8 cellular contexts compared by ENCODE assay signal in the genomic region with DNA sequence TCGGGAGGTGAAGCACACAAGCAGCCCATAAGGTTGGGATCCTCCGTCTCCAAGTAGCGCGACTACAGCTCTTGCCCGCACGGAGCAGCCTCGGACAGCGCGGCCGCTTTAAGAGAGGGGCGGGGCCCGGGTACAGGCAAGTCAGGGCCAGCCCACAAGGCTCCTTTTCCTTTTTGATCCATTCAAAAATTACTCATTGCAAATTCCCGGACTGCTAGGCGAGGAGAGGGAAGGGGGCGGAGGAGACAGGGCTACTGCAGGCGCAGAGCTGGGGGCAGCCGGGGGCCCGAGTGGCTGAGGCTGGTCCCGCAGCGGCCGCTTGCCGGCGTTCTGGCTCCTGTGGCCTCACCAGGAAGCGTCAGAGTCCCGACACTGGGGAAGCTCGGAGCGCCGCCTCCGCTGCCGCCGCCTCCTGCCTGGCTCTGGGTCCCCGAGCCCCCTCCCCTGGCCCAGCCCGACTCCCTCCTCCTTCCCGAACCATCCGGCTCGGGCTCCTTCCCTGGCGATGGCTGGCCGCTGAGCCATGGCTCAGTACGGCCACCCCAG. TPM values are rescaled to one million over a fixed set of nuclear protein-coding genes. Genes with fewer than 3 reads are reported as not detected.
A peak's percentile ranks its signal among the peaks of the same experiment; 100 is the strongest.
DNase-seq lines count a peak whose midpoint lies in the region; ATAC-seq, FAIRE-seq and TF ChIP-seq lines count a peak whose summit lies in the region.

UBASH3B (plus strand) TSS at position 196 of the 546 bp plus-strand sequence; CDS start at position 524, 328 bp downstream.

- H3K9me3 Mint-ChIP-seq in activated naive CD8-positive, alpha-beta T cell (ENCODE audit: low read depth): no peaks in the 10 kb centered on the region

- peak within 1 kb of the TSS; percentile 93 for H3K27ac Mint-ChIP-seq in activated naive CD8-positive, alpha-beta T cell

- TF ChIP-seq CTCF in D721Med (IDR thresholded peaks at IDR 0.05; ENCODE audit: insufficient read depth, missing control alignments) (no peak), neutrophil (IDR thresholded peaks at IDR 0.05) (no peak), suprapubic skin (IDR thresholded peaks at IDR 0.05) (no peak)

- H3K27ac ChIP-seq in HUES64 (ENCODE audit: low read depth, low read length) (peak within 1 kb of the TSS; percentile 25; the same call in 1 of the 2 replicates), neutrophil (peak within 1 kb of the TSS; percentile 93), suprapubic skin (peak within 1 kb of the TSS; percentile 48)

- no peaks in the 10 kb centered on the region for H3K36me3 ChIP-seq in HUES64 (ENCODE audit: insufficient read depth, low read length)
- no peaks in the 10 kb centered on the region for H3K36me3 ChIP-seq in neutrophil
- H3K36me3 ChIP-seq in suprapubic skin: no peaks in the 10 kb centered on the region

- peak within 1 kb of the TSS; percentile 97 for H3K4me3 Mint-ChIP-seq in activated naive CD8-positive, alpha-beta T cell

- under 1% methylated on average over 39 of the region's 39 CpGs for WGBS in HUES64
- WGBS in suprapubic skin: 5% methylated on average over 14 of the region's 39 CpGs

- no peaks in the 10 kb centered on the region for H3K9me3 ChIP-seq in HUES64 (ENCODE audit: insufficient read depth, low read depth, low read length)
- H3K9me3 ChIP-seq in neutrophil: no peaks in the 10 kb centered on the region
- no peaks in the 10 kb centered on the region for H3K9me3 ChIP-seq in suprapubic skin

- H3K27me3 Mint-ChIP-seq in activated naive CD8-positive, alpha-beta T cell: no peaks in the 10 kb centered on the region

- H3K36me3 Mint-ChIP-seq in activated naive CD8-positive, alpha-beta T cell: no peaks in the 10 kb centered on the region

- peaks cover 3% of the 10 kb centered on the region; the same call in 1 of the 2 replicates for H3K4me1 ChIP-seq in HUES64 (ENCODE audit: insufficient read depth, low read length)
- H3K4me1 ChIP-seq in neutrophil (ENCODE audit: control insufficient read depth in 1 of 2, insufficient read depth in 1 of 2, low read depth in 1 of 2, low read length in 1 of 2): peaks cover 58% of the 10 kb centered on the region in 2 experiments
- peaks cover 28% of the 10 kb centered on the region for H3K4me1 ChIP-seq in suprapubic skin

- H3K27me3 ChIP-seq in HUES64 (ENCODE audit: insufficient read depth, low read length) (peaks cover 35% of the 10 kb centered on the region), neutrophil (peaks cover 21% of the 10 kb centered on the region), suprapubic skin (peaks cover 24% of the 10 kb centered on the region)

- no peak for TF ChIP-seq POLR2A in suprapubic skin (IDR thresholded peaks at IDR 0.05)

- H3K4me1 Mint-ChIP-seq in activated naive CD8-positive, alpha-beta T cell (ENCODE audit: low read depth): peaks cover 49% of the 10 kb centered on the region

- ATAC-seq in GM21515 (IDR thresholded peaks at IDR 0.05; ENCODE audit: unreplicated experiment): peak; percentile 81

- DNase-seq in D721Med (ENCODE audit: insufficient read length, low spot score) (peak; percentile 25), SKM-1 treated with dmso at 0.1 percent for 144 hours (lab: John Stamatoyannopoulos, UW; ENCODE audit: unreplicated experiment) (peak; percentile 61), glomerular endothelial cell (ENCODE audit: extremely low read depth, low read depth, low spot score) (peak; percentile 41), suprapubic skin (ENCODE audit: low spot score in 2 of 2) (peak; percentile 78 to 87)

- H3K4me3 ChIP-seq in HUES64 (ENCODE audit: low read length) (peak within 1 kb of the TSS; percentile 77), neutrophil (ENCODE audit: low read depth in 1 of 2, low read length in 1 of 2) (peak within 1 kb of the TSS; percentile 87 to 94), suprapubic skin (peak within 1 kb of the TSS; percentile 66)

- no peak for TF ChIP-seq EP300 in suprapubic skin (IDR thresholded peaks at IDR 0.05)

- FAIRE-seq in D721Med (lab: Jason Lieb, UNC): no peak

- peak within 1 kb of the TSS; percentile 62 for H3K9ac ChIP-seq in HUES64 (ENCODE audit: low read depth, low read length)

RNA-seq across cellular contexts. Expression of gene UBASH3B, which starts in this region (rescaled TPM):
- 4.1 TPM for polyA plus RNA-seq in HUES64 (2013, experiment 1 of 2)
- polyA plus RNA-seq in HUES64 (2013, experiment 2 of 2): 4.2 TPM
- total RNA-seq in glomerular endothelial cell (27.7 and 49.8 TPM in 2 replicates), suprapubic skin (10 to 100 TPM in 3 of 4 donors, 1 to 10 TPM in 1; 4.2 to 41.2 (median 24.4) TPM)

Comparison
In these comparisons a context has a peak if more than half of its experiments do, and no peak if none do; other contexts are left out.
1. Peak in every context shown above with its lines: DNase-seq, ATAC-seq, H3K4me3 ChIP-seq and H3K27ac ChIP-seq.
2. DNase-seq: peak in every context shown above with its lines; median percentile 82 in suprapubic skin; 61 in SKM-1 treated with dmso at 0.1 percent for 144 hours; 41 in glomerular endothelial cell; 25 in D721Med.
3. H3K27ac ChIP-seq: peak in every context shown above with its lines; median percentile 93 in neutrophil; 48 in suprapubic skin; 25 in HUES64.